8 cellular contexts compared by ENCODE assay signal in the genomic region with DNA sequence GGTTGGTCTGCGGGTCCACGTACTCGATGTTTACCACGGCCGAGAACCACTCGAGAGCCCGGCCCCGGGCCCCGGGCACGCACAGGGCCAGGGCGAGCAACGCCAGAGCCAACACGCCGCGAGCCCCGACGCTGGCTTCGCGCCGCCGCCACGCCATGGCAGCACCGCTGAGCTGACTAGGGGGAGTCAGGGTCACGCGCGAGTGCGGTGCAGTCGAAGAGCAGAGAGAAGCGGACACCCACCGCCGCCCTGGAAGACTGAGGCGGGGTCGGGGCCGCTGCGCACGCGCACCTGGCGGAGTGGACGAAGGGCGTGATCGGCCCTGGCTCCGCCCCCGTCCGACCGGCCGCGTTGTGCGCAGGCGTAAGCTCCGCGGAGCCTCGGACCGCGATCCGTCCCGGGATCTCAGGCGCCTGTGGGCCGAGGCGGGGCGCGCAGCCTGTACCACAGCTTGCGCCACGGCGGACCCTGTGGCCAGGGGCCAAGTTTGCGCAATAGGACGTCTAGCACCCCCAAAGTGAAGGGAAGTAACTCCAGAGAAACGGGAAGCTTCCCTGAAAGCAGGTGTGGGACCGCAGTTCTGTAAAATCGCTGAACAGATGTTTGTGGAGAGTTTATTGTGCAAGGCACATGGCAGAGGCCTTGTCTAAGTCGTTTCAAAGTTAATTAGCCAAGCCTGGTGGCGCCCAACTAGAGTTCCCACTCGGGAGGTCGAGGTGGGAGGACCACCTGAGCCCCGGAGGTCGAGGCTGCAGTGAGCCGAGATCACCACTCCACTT. TPM values are rescaled to one million over a fixed set of nuclear protein-coding genes. Genes with fewer than 3 reads are reported as not detected.
A peak's percentile ranks its signal among the peaks of the same experiment; 100 is the strongest.
DNase-seq lines count a peak whose midpoint lies in the region; ATAC-seq and TF ChIP-seq lines count a peak whose summit lies in the region.

Gene RNF149, minus strand, starts transcription at position 270 of the 779 bp plus-strand sequence. Its CDS starts 113 bp downstream, at position 157.

- peak; percentile 62; the same call in 1 of the 2 replicates for TF ChIP-seq POLR2A in IMR-90 (IDR thresholded peaks at IDR 0.05; ENCODE audit: low read depth, low read length)

- intact Hi-C loops in IMR-90 (cut with micrococcal nuclease) (no loop called here), OCI-LY7 (cut with micrococcal nuclease; ENCODE audit: unreplicated experiment) (no loop called here)

- H2BK20ac ChIP-seq in IMR-90 (ENCODE audit: low read depth, low read length), result no peak within 1 kb of the TSS

- peaks cover 14 to 47% of the 10 kb centered on the region in 2 experiments for H3K79me1 ChIP-seq in IMR-90 (ENCODE audit: low read depth in 1 of 2, low read length in 2 of 2)

- no peaks in the 10 kb centered on the region for H3K36me3 ChIP-seq in IMR-90 (ENCODE audit: control insufficient read depth, insufficient read depth, low read length)
- H3K36me3 ChIP-seq in OCI-LY7 (ENCODE audit: insufficient read depth, low read length), result no peaks in the 10 kb centered on the region

- H4K20me1 ChIP-seq in IMR-90 (ENCODE audit: insufficient read depth, low read length) (peaks cover 42% of the 10 kb centered on the region), OCI-LY7 (ENCODE audit: insufficient read depth, low read length) (no peaks in the 10 kb centered on the region)

- H2AFZ ChIP-seq in IMR-90 (replicated peaks; ENCODE audit: low read length, poor library complexity), result peak within 1 kb of the TSS; percentile 98
- H2AFZ ChIP-seq in OCI-LY7 (ENCODE audit: low read length), result peak within 1 kb of the TSS; percentile 81; the same call in 1 of the 2 replicates

- peak within 1 kb of the TSS; percentile 78 for H2BK5ac ChIP-seq in IMR-90 (ENCODE audit: low read depth, low read length, poor library complexity, severe bottlenecking)

- POLR2A ChIA-PET in IMR-90 (lab: Charles Lee; ENCODE audit: unreplicated experiment) (no interaction called here), OCI-LY7 (lab: Charles Lee) (interaction anchor here (0.6 to 2.1 kb wide), 10 partner anchors 13 to 1520 kb away, joined by 3 to 5 read pairs (median 3); no protein-coding TSS in a partner anchor)

- peak within 1 kb of the TSS; percentile 20 for H3K18ac ChIP-seq in IMR-90 (ENCODE audit: low read depth, low read length)

- WGBS in IMR-90 (ENCODE audit: extremely low coverage in 2 of 2, insufficient read length in 1 of 2), 2 experiments, result 1% methylated on average over 59 of the region's 76 CpGs; no CpG with 5 or more reads in 1 of the 2 experiments

- TSS peak; percentile 54 for BruUV-seq in IMR-90 (replicated peaks; lab: Mats Ljungman, UMichigan)
- BruUV-seq in OCI-LY7 (replicated peaks; lab: Mats Ljungman, UMichigan), result no TSS peak

- H2BK15ac ChIP-seq in IMR-90 (ENCODE audit: low read depth, low read length), result peak within 1 kb of the TSS; percentile 82; the same call in 1 of the 3 replicates

- DNase-seq in DMS 273 treated with DMSO at 0.1 percent for 48 hours (lab: John Stamatoyannopoulos, UW), result peak; percentile 81
- DNase-seq in IMR-90, result peak; percentile 86
- peak; percentile 80 for DNase-seq in OCI-LY7 (ENCODE audit: low spot score)
- DNase-seq in activated T-cell treated with anti-CD3 and anti-CD28 coated beads for 1 hour (ENCODE audit: low read depth), result peak; percentile 93
- peak; percentile 90 for DNase-seq in epithelial cell of esophagus (ENCODE audit: low read depth)
- peak; percentile 94 for DNase-seq in mucosa of gallbladder (ENCODE audit: low spot score)
- peak; percentile 83 to 85 for DNase-seq in stimulated activated CD8-positive, alpha-beta memory T cell treated with anti-CD3 and anti-CD28 coated beads, Interleukin-4, amount 100 ng/mL, for 4 hours (ENCODE audit: low read depth in 2 of 2, low spot score in 1 of 2)

- H4K5ac ChIP-seq in IMR-90 (ENCODE audit: low read depth, low read length), result peak within 1 kb of the TSS; percentile 93

- H3K23ac ChIP-seq in IMR-90 (ENCODE audit: low read depth, low read length), result peak within 1 kb of the TSS; percentile 97

- H3K4me3 ChIP-seq in IMR-90 (ENCODE audit: insufficient read depth, low read depth, low read length) (peak within 1 kb of the TSS; percentile 86), OCI-LY7 (ENCODE audit: low read depth, low read length, poor library complexity, severe bottlenecking) (peak within 1 kb of the TSS; percentile 69), epithelial cell of esophagus (ENCODE audit: low read length) (peak within 1 kb of the TSS; percentile 63)

- TF ChIP-seq CTCF in IMR-90 (conservative IDR thresholded peaks at IDR 0.05; ENCODE audit: low read depth, low read length) (no peak), OCI-LY7 (conservative IDR thresholded peaks at IDR 0.05; ENCODE audit: low read length) (no peak), epithelial cell of esophagus (IDR thresholded peaks at IDR 0.05; ENCODE audit: insufficient read depth, low read depth, low read length, missing control alignments) (no peak)

- H4K8ac ChIP-seq in IMR-90 (ENCODE audit: low read depth in 2 of 2, low read length in 2 of 2), result peak within 1 kb of the TSS; percentile 94 to 100

- TF ChIP-seq RAD21 in IMR-90 (IDR thresholded peaks at IDR 0.05; ENCODE audit: low read length), result no peak

- ATAC-seq in GM21528 (IDR thresholded peaks at IDR 0.05; ENCODE audit: low FRiP score, unreplicated experiment) (peak; percentile 68), IMR-90 (ENCODE audit: low read depth) (peak; percentile 94)

- H3K4me1 ChIP-seq in IMR-90 (ENCODE audit: control insufficient read depth, insufficient read depth, low read length), result peaks cover 12% of the 10 kb centered on the region
- peaks cover 16% of the 10 kb centered on the region for H3K4me1 ChIP-seq in OCI-LY7 (ENCODE audit: insufficient read depth, low read length, poor library complexity, severe bottlenecking)

- H3K27me3 ChIP-seq in IMR-90 (ENCODE audit: control insufficient read depth, insufficient read depth, low read length), result no peaks in the 10 kb centered on the region

- dilution Hi-C loops in IMR-90 (cut with HindIII; ENCODE audit: low sequenced_read_pairs, unreplicated experiment), result no loop called here

- H3K27ac ChIP-seq in IMR-90 (ENCODE audit: insufficient read depth, low read length) (peak within 1 kb of the TSS; percentile 78), OCI-LY7 (ENCODE audit: low read depth, low read length, poor library complexity, severe bottlenecking) (no peak within 1 kb of the TSS)

- H3K4me2 ChIP-seq in IMR-90 (ENCODE audit: low read depth, low read length) (peak within 1 kb of the TSS; percentile 99), OCI-LY7 (ENCODE audit: low read length) (peak within 1 kb of the TSS; percentile 74)

- peaks cover 11% of the 10 kb centered on the region; the same call in 1 of the 2 replicates for H3K79me2 ChIP-seq in OCI-LY7 (ENCODE audit: insufficient read depth, low read depth, low read length)

- peak within 1 kb of the TSS; percentile 89 for H4K91ac ChIP-seq in IMR-90 (ENCODE audit: insufficient read depth, low read depth, low read length)

- no peaks in the 10 kb centered on the region for H3K9me2 ChIP-seq in OCI-LY7 (ENCODE audit: insufficient read depth, low read length)

- H3K56ac ChIP-seq in IMR-90 (ENCODE audit: extremely low read depth, insufficient read depth, low read length), result peak within 1 kb of the TSS; percentile 78; the same call in 1 of the 2 replicates

- peak within 1 kb of the TSS; percentile 80 for H3K4ac ChIP-seq in IMR-90 (ENCODE audit: low read depth, low read length)

- H3K9me1 ChIP-seq in IMR-90 (ENCODE audit: insufficient read depth, low read length), result peaks cover 15% of the 10 kb centered on the region

- peak within 1 kb of the TSS; percentile 33 for H2BK120ac ChIP-seq in IMR-90 (ENCODE audit: low read depth, low read length)

- peak within 1 kb of the TSS; percentile 79 for H2AK5ac ChIP-seq in IMR-90 (ENCODE audit: low read depth, low read length)

- H2AK9ac ChIP-seq in IMR-90 (replicated peaks; ENCODE audit: low read depth, low read length, poor library complexity), result peak within 1 kb of the TSS; percentile 97

- CTCF ChIA-PET in IMR-90 (lab: Yijun Ruan, JAX), result interaction anchor here (0.5 to 0.6 kb wide), 4 partner anchors 32 to 329 kb away, joined by 3 to 4 read pairs (median 4); no protein-coding TSS in a partner anchor
- CTCF ChIA-PET in OCI-LY7 (lab: Charles Lee; ENCODE audit: unreplicated experiment), result interaction anchor here (0.6 kb wide), 1 partner anchor 26 kb away, joined by 3 read pairs; no protein-coding TSS in a partner anchor

- peak within 1 kb of the TSS; percentile 92 for H3K14ac ChIP-seq in IMR-90 (replicated peaks; ENCODE audit: low read depth, low read length)

- peak within 1 kb of the TSS; percentile 85 for H3K9ac ChIP-seq in IMR-90 (ENCODE audit: low read depth, low read length)

- in situ Hi-C loops in IMR-90 (cut with MboI; ENCODE audit: low sequenced_read_pairs), result no loop called here

- H3K9me3 ChIP-seq in IMR-90 (ENCODE audit: control insufficient read depth, insufficient read depth, low read length) (no peaks in the 10 kb centered on the region), OCI-LY7 (ENCODE audit: low read length) (no peaks in the 10 kb centered on the region)

TF ChIP-seq in IMR-90, 13 proteins besides CTCF, POLR2A, EP300 and RAD21 (continues in another document):
- TF ChIP-seq NFE2L2 (IDR thresholded peaks at IDR 0.05; ENCODE audit: low read depth, low read length), result no peak
- no peak for TF ChIP-seq MAFK (IDR thresholded peaks at IDR 0.05; ENCODE audit: low read depth, low read length)
- TF ChIP-seq SMC3 (IDR thresholded peaks at IDR 0.05; ENCODE audit: low read depth, low read length), result no peak
- TF ChIP-seq, protein P1, sequence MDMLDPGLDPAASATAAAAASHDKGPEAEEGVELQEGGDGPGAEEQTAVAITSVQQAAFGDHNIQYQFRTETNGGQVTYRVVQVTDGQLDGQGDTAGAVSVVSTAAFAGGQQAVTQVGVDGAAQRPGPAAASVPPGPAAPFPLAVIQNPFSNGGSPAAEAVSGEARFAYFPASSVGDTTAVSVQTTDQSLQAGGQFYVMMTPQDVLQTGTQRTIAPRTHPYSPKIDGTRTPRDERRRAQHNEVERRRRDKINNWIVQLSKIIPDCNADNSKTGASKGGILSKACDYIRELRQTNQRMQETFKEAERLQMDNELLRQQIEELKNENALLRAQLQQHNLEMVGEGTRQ (IDR thresholded peaks at IDR 0.05; ENCODE audit: low read depth, low read length), result no peak
- 0 out of 2 replicates have a peak, but pooled peaks have one; percentile 9 for TF ChIP-seq BHLHE40 (IDR thresholded peaks at IDR 0.05; ENCODE audit: low read depth, low read length)
- no peak for TF ChIP-seq FOS (IDR thresholded peaks at IDR 0.05; ENCODE audit: low read depth, low read length)
- peak; percentile 96 for TF ChIP-seq CEBPB (IDR thresholded peaks at IDR 0.05; ENCODE audit: low read depth, low read length)
- TF ChIP-seq RCOR1 (IDR thresholded peaks at IDR 0.05; ENCODE audit: insufficient replicate concordance, low read length), result no peak
- no peak for TF ChIP-seq CHD1 (IDR thresholded peaks at IDR 0.05; ENCODE audit: low read depth, low read length)

RNA-seq across cellular contexts. Expression of gene RNF149, which starts in this region (rescaled TPM):
- total RNA-seq in IMR-90 (2012; rRNA removed) (18.6 and 26.4 TPM in 2 replicates), OCI-LY7 (2022) (16.5 and 17.9 TPM in 2 replicates), mucosa of gallbladder (54.9 TPM)
- polyA plus RNA-seq in IMR-90 (2012; rRNA removed), result 13.0 and 14.5 TPM in 2 replicates
- 6.0 and 11.0 TPM in 2 replicates for polyA plus RNA-seq in IMR-90 (2012; cell fraction: cytosol; rRNA removed)
- polyA plus RNA-seq in IMR-90 (2012; cell fraction: nucleus; rRNA removed; ENCODE audit: low replicate concordance), result 24.2 and 39.6 TPM in 2 replicates
- 9.0 and 10.3 TPM in 2 replicates for total RNA-seq in OCI-LY7 (2014; rRNA removed; shearing (Covaris generic))
